2 cellular contexts compared by ENCODE assay signal in genomic region chr19:48780684-48781391, GRCh38.
TF ChIP-seq lines count a peak whose summit lies in the region.

No MANE protein-coding gene starts in this region.

TF ChIP-seq in SK-N-SH, 30 proteins besides CTCF, POLR2A, EP300 and RAD21:
- TF ChIP-seq FOSL2 (IDR thresholded peaks at IDR 0.05; ENCODE audit: borderline replicate concordance, low read depth) (peak; percentile 22; the same call in 1 of the 2 replicates), USF1 (IDR thresholded peaks at IDR 0.05; ENCODE audit: borderline replicate concordance, low read depth) (peak; percentile 77; the same call in 1 of the 2 replicates), CHD2 (IDR thresholded peaks at IDR 0.05; ENCODE audit: low read length, partially characterized antibody) (no peak), TEAD4 (IDR thresholded peaks at IDR 0.05; ENCODE audit: borderline replicate concordance, insufficient read depth) (no peak)

TF ChIP-seq in SK-N-SH treated with all-trans-retinoic acid at 6 μM for 48 hours, 23 proteins besides CTCF, POLR2A, EP300 and RAD21:
- TF ChIP-seq OSR1 (CRISPR knock-in tag; IDR thresholded peaks at IDR 0.05) (no peak), CREB5 (CRISPR knock-in tag; IDR thresholded peaks at IDR 0.05; ENCODE audit: low read depth) (no peak), ZFP3 (CRISPR knock-in tag; IDR thresholded peaks at IDR 0.05) (no peak), BACH2 (CRISPR knock-in tag; IDR thresholded peaks at IDR 0.05; ENCODE audit: borderline replicate concordance) (no peak), ESRRG (CRISPR knock-in tag; IDR thresholded peaks at IDR 0.05) (no peak), ZNF565 (CRISPR knock-in tag; conservative IDR thresholded peaks at IDR 0.05; ENCODE audit: low read depth) (no peak), RARB (CRISPR knock-in tag; IDR thresholded peaks at IDR 0.05) (no peak), ARNTL (CRISPR knock-in tag; IDR thresholded peaks at IDR 0.05; ENCODE audit: borderline replicate concordance, low read depth) (no peak), ZFP30 (CRISPR knock-in tag; IDR thresholded peaks at IDR 0.05) (no peak), CSRNP3 (CRISPR knock-in tag; IDR thresholded peaks at IDR 0.05) (no peak), TOX (CRISPR knock-in tag; IDR thresholded peaks at IDR 0.05; ENCODE audit: borderline replicate concordance) (no peak), CSDC2 (CRISPR knock-in tag; IDR thresholded peaks at IDR 0.05) (no peak), ISL1 (CRISPR knock-in tag; IDR thresholded peaks at IDR 0.05) (no peak), GLIS3 (CRISPR knock-in tag; IDR thresholded peaks at IDR 0.05) (no peak), POU6F1 (CRISPR knock-in tag; IDR thresholded peaks at IDR 0.05; ENCODE audit: borderline replicate concordance, low read depth) (no peak), ZNF8 (CRISPR knock-in tag; IDR thresholded peaks at IDR 0.05) (no peak), TCF4 (CRISPR knock-in tag; IDR thresholded peaks at IDR 0.05; ENCODE audit: borderline replicate concordance) (no peak), PPARA (CRISPR knock-in tag; IDR thresholded peaks at IDR 0.05; ENCODE audit: borderline replicate concordance) (no peak), ZC3H10 (CRISPR knock-in tag; IDR thresholded peaks at IDR 0.05) (no peak), TSHZ2 (CRISPR knock-in tag; IDR thresholded peaks at IDR 0.05) (no peak)
